In genomic region chr13:41461527-41462124, GRCh38 we compare ENCODE assay signal across 9 cellular contexts. TPM values are rescaled to one million over a fixed set of nuclear protein-coding genes. Genes with fewer than 3 reads are reported as not detected.
DNase-seq lines count a peak whose midpoint lies in the region; ATAC-seq and TF ChIP-seq lines count a peak whose summit lies in the region.
"Had no signal": no experiment of that assay in that cellular context is flagged by ENCODE, and none has a peak within 500 bp of the region (broad histone marks: within the 10 kb centered on the region; RNA-seq: fewer than 3 reads in every experiment).

No MANE protein-coding gene starts in this region.

- peak overlapping the region; percentile 97 for H3K27ac Mint-ChIP-seq in activated T-cell treated with anti-CD3 and anti-CD28 coated beads, Interleukin-2, amount 50 U/mL, for 24 hours
- H3K27ac Mint-ChIP-seq in effector memory CD8-positive, alpha-beta T cell, result peak overlapping the region; percentile 88 to 97
- peak overlapping the region in 1 of 2 donors; percentile 56 for H3K27ac Mint-ChIP-seq in stimulated activated naive CD8-positive, alpha-beta T cell treated with anti-CD3 and anti-CD28 coated beads, Interleukin-15, amount 100 ng/mL, for 72 hours

- in situ Hi-C loops in transverse colon (cut with MboI; ENCODE audit: low pct_ligation_motif_present in 1 of 4, low pct_unique_long_range_greater_than_20kb in 1 of 4, low sequenced_read_pairs in 3 of 4), result no loop called here

- no peak for ATAC-seq in effector memory CD8-positive, alpha-beta T cell (replicated peaks)
- no peak for ATAC-seq in stimulated activated naive CD8-positive, alpha-beta T cell treated with anti-CD3 and anti-CD28 coated beads, Interleukin-15, amount 100 ng/mL, for 72 hours
- ATAC-seq in GM19035 (IDR thresholded peaks at IDR 0.05; ENCODE audit: unreplicated experiment), result no peak

- H3K4me3 Mint-ChIP-seq in activated T-cell treated with anti-CD3 and anti-CD28 coated beads, Interleukin-2, amount 50 U/mL, for 24 hours, result peak overlapping the region; percentile 75
- peak overlapping the region; percentile 78 to 89 for H3K4me3 Mint-ChIP-seq in effector memory CD8-positive, alpha-beta T cell
- H3K4me3 Mint-ChIP-seq in stimulated activated naive CD8-positive, alpha-beta T cell treated with anti-CD3 and anti-CD28 coated beads, Interleukin-15, amount 100 ng/mL, for 72 hours, result peak overlapping the region; percentile 77 to 83

- H3K9me3 ChIP-seq in transverse colon, result no peaks in the 10 kb centered on the region

- DNase-seq in activated T-cell treated with anti-CD3 and anti-CD28 coated beads, Interleukin-2, amount 50 U/mL, for 24 hours, result no peak
- DNase-seq in activated T-cell treated with anti-CD3 and anti-CD28 coated beads, Interleukin-2, amount 50 U/mL, for 1 hour, result no peak
- peak; percentile 48 for DNase-seq in RPMI8226
- peak in 1 of 3 experiments; percentile 21 for DNase-seq in effector memory CD8-positive, alpha-beta T cell
- no peak for DNase-seq in stimulated activated naive CD8-positive, alpha-beta T cell treated with anti-CD3 and anti-CD28 coated beads, Interleukin-15, amount 100 ng/mL, for 72 hours
- DNase-seq in AG20443 (ENCODE audit: low spot score), result no peak
- no peak for DNase-seq in transverse colon
- DNase-seq: KBM-7 had no signal

- no peak for TF ChIP-seq EP300 in transverse colon (IDR thresholded peaks at IDR 0.05; ENCODE audit: low read depth)

- peaks cover 8 to 36% (median 23%) of the 10 kb centered on the region in 4 donors for H3K4me1 ChIP-seq in transverse colon

- intact Hi-C loops in transverse colon (cut with DNase I; ENCODE audit: low total_unique reads), result no loop called here

- H3K27me3 ChIP-seq in transverse colon, result peaks cover 36% of the 10 kb centered on the region

- TF ChIP-seq POLR2A in transverse colon (IDR thresholded peaks at IDR 0.05), result no peak

- 85 to 100% methylated on average over 1 to 3 of the region's 3 CpGs for WGBS in transverse colon (ENCODE audit: low coverage in 1 of 2), 2 donors

- H3K4me3 ChIP-seq in transverse colon, result no peak overlapping the region

- no peaks in the 10 kb centered on the region for H3K9me3 Mint-ChIP-seq in activated T-cell treated with anti-CD3 and anti-CD28 coated beads, Interleukin-2, amount 50 U/mL, for 24 hours
- H3K9me3 Mint-ChIP-seq in effector memory CD8-positive, alpha-beta T cell, result no peaks in the 10 kb centered on the region
- no peaks in the 10 kb centered on the region for H3K9me3 Mint-ChIP-seq in stimulated activated naive CD8-positive, alpha-beta T cell treated with anti-CD3 and anti-CD28 coated beads, Interleukin-15, amount 100 ng/mL, for 72 hours

- TF ChIP-seq CTCF in transverse colon (IDR thresholded peaks at IDR 0.05), result no peak

- H3K36me3 Mint-ChIP-seq in activated T-cell treated with anti-CD3 and anti-CD28 coated beads, Interleukin-2, amount 50 U/mL, for 24 hours (ENCODE audit: low read depth), result peaks cover 73% of the 10 kb centered on the region
- H3K36me3 Mint-ChIP-seq in effector memory CD8-positive, alpha-beta T cell (ENCODE audit: insufficient read depth), result peaks cover 98% of the 10 kb centered on the region

- H3K4me1 Mint-ChIP-seq in activated T-cell treated with anti-CD3 and anti-CD28 coated beads, Interleukin-2, amount 50 U/mL, for 24 hours (ENCODE audit: low read depth), result peaks cover 80% of the 10 kb centered on the region
- H3K4me1 Mint-ChIP-seq in effector memory CD8-positive, alpha-beta T cell (ENCODE audit: low read depth in 2 of 2), result peaks cover 73 to 77% of the 10 kb centered on the region in 2 donors
- H3K4me1 Mint-ChIP-seq in stimulated activated naive CD8-positive, alpha-beta T cell treated with anti-CD3 and anti-CD28 coated beads, Interleukin-15, amount 100 ng/mL, for 72 hours, result peaks cover 83% of the 10 kb centered on the region

- peaks cover 0 to 2% (median 0%) of the 10 kb centered on the region in 4 donors for H3K36me3 ChIP-seq in transverse colon

- H3K27me3 Mint-ChIP-seq in activated T-cell treated with anti-CD3 and anti-CD28 coated beads, Interleukin-2, amount 50 U/mL, for 24 hours, result peaks cover 4% of the 10 kb centered on the region
- no peaks in the 10 kb centered on the region for H3K27me3 Mint-ChIP-seq in effector memory CD8-positive, alpha-beta T cell
- H3K27me3 Mint-ChIP-seq in stimulated activated naive CD8-positive, alpha-beta T cell treated with anti-CD3 and anti-CD28 coated beads, Interleukin-15, amount 100 ng/mL, for 72 hours, result peaks cover 5% of the 10 kb centered on the region

- H3K27ac ChIP-seq in transverse colon, result no peak overlapping the region

RNA-seq across cellular contexts. Expression of gene RGCC, which starts 4.3 kb away (rescaled TPM):
- 10 to 100 TPM in 3 of 4 donors, 1 to 10 TPM in 1; 5.6 to 54.1 (median 35.6) TPM for total RNA-seq in transverse colon
